ENCODE assay signal across 10 cellular contexts in genomic region chr5:96333397-96333790, GRCh38.
"Had no signal": no experiment of that assay in that cellular context is flagged by ENCODE, and none has a peak within 500 bp of the region (broad histone marks: within the 10 kb centered on the region; RNA-seq: fewer than 3 reads in every experiment).

No MANE protein-coding gene starts in this region.

- H3K4me3 ChIP-seq: breast epithelium, esophagus squamous epithelium, upper lobe of left lung had no signal

- H3K27me3 ChIP-seq: breast epithelium, esophagus squamous epithelium, upper lobe of left lung had no signal

- ATAC-seq: activated CD4-positive, CD25-positive, alpha-beta regulatory T cell treated with anti-CD3 and anti-CD28 coated beads, Interleukin-2, amount 50 U/mL, for 24 hours; stimulated activated effector memory CD8-positive, alpha-beta T cell treated with anti-CD3 and anti-CD28 coated beads, Interleukin-12 subunit alpha, Interleukin-12 subunit beta, amount 100 ng/mL, for 72 hours had no signal

- H3K4me3 Mint-ChIP-seq: nephron; stimulated activated effector memory CD8-positive, alpha-beta T cell treated with anti-CD3 and anti-CD28 coated beads, Interleukin-12 subunit alpha, Interleukin-12 subunit beta, amount 100 ng/mL, for 72 hours; T-helper 2 cell treated with Interferon-gamma antibody and Interleukin-4, amounts not matched to agents 5 μg/mL and 100 μg/mL, for 36 hours had no signal

- H3K27ac ChIP-seq: breast epithelium, upper lobe of left lung had no signal

- DNase-seq: activated naive CD4-positive, alpha-beta T cell treated with anti-CD3 and anti-CD28 coated beads, Interleukin-2, amount 50 U/mL, for 16 hours; esophagus squamous epithelium; foreskin fibroblast; mesendoderm; upper lobe of left lung had no signal

- H3K9me3 ChIP-seq: breast epithelium, esophagus squamous epithelium, upper lobe of left lung had no signal

- H3K9me3 Mint-ChIP-seq: nephron; stimulated activated effector memory CD8-positive, alpha-beta T cell treated with anti-CD3 and anti-CD28 coated beads, Interleukin-12 subunit alpha, Interleukin-12 subunit beta, amount 100 ng/mL, for 72 hours; T-helper 2 cell treated with Interferon-gamma antibody and Interleukin-4, amounts not matched to agents 5 μg/mL and 100 μg/mL, for 36 hours had no signal

- H3K27ac Mint-ChIP-seq: nephron; stimulated activated effector memory CD8-positive, alpha-beta T cell treated with anti-CD3 and anti-CD28 coated beads, Interleukin-12 subunit alpha, Interleukin-12 subunit beta, amount 100 ng/mL, for 72 hours; T-helper 2 cell treated with Interferon-gamma antibody and Interleukin-4, amounts not matched to agents 5 μg/mL and 100 μg/mL, for 36 hours had no signal

- H3K4me1 Mint-ChIP-seq: nephron had no signal

- H3K36me3 Mint-ChIP-seq: stimulated activated effector memory CD8-positive, alpha-beta T cell treated with anti-CD3 and anti-CD28 coated beads, Interleukin-12 subunit alpha, Interleukin-12 subunit beta, amount 100 ng/mL, for 72 hours had no signal
